1 cellular context compared by ENCODE assay signal in genomic region chr6:35831257-35832007, GRCh38.
TF ChIP-seq lines count a peak whose summit lies in the region.

No MANE protein-coding gene starts in this region.

TF ChIP-seq in K562, 482 proteins besides CTCF, POLR2A, EP300 and RAD21:
- TF ChIP-seq ZBTB40 (IDR thresholded peaks at IDR 0.05) (no peak), ZBTB40 (CRISPR knock-in tag; IDR thresholded peaks at IDR 0.05) (no peak), ZBTB49 (CRISPR knock-in tag; IDR thresholded peaks at IDR 0.05; ENCODE audit: borderline replicate concordance) (no peak), ETV6 (IDR thresholded peaks at IDR 0.05; ENCODE audit: borderline replicate concordance in 1 of 2, low read depth in 2 of 2, low read length in 1 of 2) (no peak), ETV6 (CRISPR knock-in tag; IDR thresholded peaks at IDR 0.05; ENCODE audit: borderline replicate concordance) (no peak), E2F8 (IDR thresholded peaks at IDR 0.05; ENCODE audit: low read depth, partially characterized antibody) (peak; percentile 0), ATF4 (CRISPR knock-in tag; IDR thresholded peaks at IDR 0.05) (no peak), CEBPG (CRISPR knock-in tag; IDR thresholded peaks at IDR 0.05) (no peak), CEBPG (tag; conservative IDR thresholded peaks at IDR 0.05 in 1 of 2, IDR thresholded peaks at IDR 0.05 in 1 of 2) (peak; percentile 15 to 72; a peak in 1 of 4 replicates), FOXK1 (CRISPR knock-in tag; IDR thresholded peaks at IDR 0.05; ENCODE audit: borderline replicate concordance) (no peak), CREBBP (IDR thresholded peaks at IDR 0.05; ENCODE audit: low read depth, low read length) (no peak), RUNX1 (IDR thresholded peaks at IDR 0.05; ENCODE audit: low read depth) (no peak), CEBPB (tag; IDR thresholded peaks at IDR 0.05) (peak; percentile 83), OTX1 (CRISPR knock-in tag; IDR thresholded peaks at IDR 0.05) (no peak), MYBL2 (IDR thresholded peaks at IDR 0.05; ENCODE audit: low read depth) (no peak), MYBL2 (CRISPR knock-in tag; IDR thresholded peaks at IDR 0.05; ENCODE audit: borderline replicate concordance) (no peak)
